In the genomic region with DNA sequence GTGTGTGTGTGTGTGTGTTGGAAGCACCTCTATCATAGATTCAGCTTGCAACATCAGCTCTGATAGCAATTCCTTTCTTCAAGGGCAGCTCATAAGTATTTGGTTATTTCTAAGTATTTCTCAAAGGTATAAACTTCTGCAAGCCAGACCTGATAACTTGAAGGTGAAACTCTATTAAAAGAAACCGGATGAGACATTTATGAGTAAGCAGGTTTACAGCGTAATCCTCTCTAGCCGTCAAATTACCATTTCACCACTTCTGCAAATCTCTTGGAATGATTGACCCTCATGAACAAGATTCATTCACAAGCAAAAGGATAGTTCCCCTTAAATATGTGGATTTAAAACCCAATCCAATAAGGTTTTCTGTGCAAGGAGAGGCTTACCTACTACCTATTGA, we compare ENCODE assay signal across 18 cellular contexts.
A peak's percentile ranks its signal among the peaks of the same experiment; 100 is the strongest.
DNase-seq lines count a peak whose midpoint lies in the region; ATAC-seq, FAIRE-seq and TF ChIP-seq lines count a peak whose summit lies in the region.
"Had no signal": no experiment of that assay in that cellular context is flagged by ENCODE, and none has a peak within 500 bp of the region (broad histone marks: within the 10 kb centered on the region; RNA-seq: fewer than 3 reads in every experiment).

No MANE protein-coding gene starts in this region.

- FAIRE-seq in D721Med (lab: Jason Lieb, UNC), result peak; percentile 95
- FAIRE-seq: pancreas, small intestine had no signal

- DNase-seq in D721Med (ENCODE audit: insufficient read length, low spot score), result no peak
- DNase-seq in NCI-H82 (lab: John Stamatoyannopoulos, UW), result peak; percentile 72
- no peak for DNase-seq in dedifferentiated amniotic fluid mesenchymal stem cell (ENCODE audit: extremely low spot score)
- DNase-seq in hippocampal formation (lab: John Stamatoyannopoulos, UW), result no peak
- no peak for DNase-seq in putamen (ENCODE audit: low spot score)
- DNase-seq: activated CD8-positive, alpha-beta memory T cell treated with anti-CD3 and anti-CD28 coated beads for 24 hours; activated T-cell treated with anti-CD3 and anti-CD28 coated beads, Interleukin-2, amount 50 U/mL, for 72 hours; endodermal cell; H9; islet precursor cell; natural killer cell; NCI-H524 treated with DMSO at 0.1 percent for 48 hours; pancreas; small intestine; stimulated activated CD4-positive, alpha-beta T cell treated with anti-CD3 and anti-CD28 coated beads, Interleukin-4, amount 100 ng/mL, for 1 hour had no signal

- TF ChIP-seq CTCF in D721Med (IDR thresholded peaks at IDR 0.05; ENCODE audit: insufficient read depth, missing control alignments), result no peak

- ATAC-seq in GM19324 (IDR thresholded peaks at IDR 0.05; ENCODE audit: low FRiP score, unreplicated experiment) (peak; percentile 44), HG02885 (IDR thresholded peaks at IDR 0.05; ENCODE audit: poor library complexity, unreplicated experiment) (peak; percentile 37), HG03565 (IDR thresholded peaks at IDR 0.05; ENCODE audit: unreplicated experiment) (no peak)
- ATAC-seq: activated T-cell treated with anti-CD3 and anti-CD28 coated beads, Interleukin-2, amount 50 U/mL, for 72 hours; natural killer cell had no signal
